ENCODE assay signal across 24 cellular contexts in genomic region chr1:59051007-59051406, GRCh38.
"Had no signal": no experiment of that assay in that cellular context is flagged by ENCODE, and none has a peak within 500 bp of the region (broad histone marks: within the 10 kb centered on the region; RNA-seq: fewer than 3 reads in every experiment).

No MANE protein-coding gene starts in this region.

- H3K36me3 Mint-ChIP-seq: stimulated activated effector memory CD8-positive, alpha-beta T cell treated with anti-CD3 and anti-CD28 coated beads, Interleukin-12 subunit alpha, Interleukin-12 subunit beta, amount 100 ng/mL, for 72 hours; type B pancreatic cell had no signal

- H3K4me3 Mint-ChIP-seq: stimulated activated effector memory CD8-positive, alpha-beta T cell treated with anti-CD3 and anti-CD28 coated beads, Interleukin-12 subunit alpha, Interleukin-12 subunit beta, amount 100 ng/mL, for 72 hours; stimulated activated memory B cell treated with anti-CD40 and anti-IgM and Interleukin-4, amounts not matched to agents 10 μg/mL and 1 μg/mL and 100 μg/mL, for 72 hours; stimulated activated naive B cell treated with anti-CD40 and anti-IgM and Interleukin-4, amounts not matched to agents 10 μg/mL and 1 μg/mL and 100 μg/mL, for 72 hours; stimulated activated naive CD8-positive, alpha-beta T cell treated with anti-CD3 and anti-CD28 coated beads, Interleukin-15, amount 100 ng/mL, for 72 hours; stimulated activated naive CD8-positive, alpha-beta T cell treated with anti-CD3 and anti-CD28 coated beads, Interleukin-15, Interleukin-2, amounts not matched to agents 100 ng/mL and 50 ng/mL, for 24 hours; type B pancreatic cell had no signal

- H3K9me3 Mint-ChIP-seq: stimulated activated effector memory CD8-positive, alpha-beta T cell treated with anti-CD3 and anti-CD28 coated beads, Interleukin-12 subunit alpha, Interleukin-12 subunit beta, amount 100 ng/mL, for 72 hours; stimulated activated memory B cell treated with anti-CD40 and anti-IgM and Interleukin-4, amounts not matched to agents 10 μg/mL and 1 μg/mL and 100 μg/mL, for 72 hours; stimulated activated naive B cell treated with anti-CD40 and anti-IgM and Interleukin-4, amounts not matched to agents 10 μg/mL and 1 μg/mL and 100 μg/mL, for 72 hours; stimulated activated naive CD8-positive, alpha-beta T cell treated with anti-CD3 and anti-CD28 coated beads, Interleukin-15, Interleukin-2, amounts not matched to agents 100 ng/mL and 50 ng/mL, for 24 hours had no signal

- DNase-seq: stimulated activated CD4-positive, alpha-beta T cell treated with anti-CD3 and anti-CD28 coated beads, Interleukin-2, amount 100 ng/mL, for 48 hours; stimulated activated CD4-positive, alpha-beta T cell treated with anti-CD3 and anti-CD28 coated beads, Interleukin-4, amount 100 ng/mL, for 1 hour; stimulated activated CD4-positive, alpha-beta T cell treated with anti-CD3 and anti-CD28 coated beads, Interleukin-4, amount 100 ng/mL, for 24 hours; stimulated activated CD4-positive, alpha-beta T cell treated with anti-CD3 and anti-CD28 coated beads, Interleukin-4, amount 100 ng/mL, for 4 hours; stimulated activated CD8-positive, alpha-beta memory T cell treated with anti-CD3 and anti-CD28 coated beads, Interleukin-4, amount 100 ng/mL, for 48 hours; stimulated activated naive B cell treated with anti-CD40 and anti-IgM and Interleukin-4, amounts not matched to agents 10 μg/mL and 1 μg/mL and 100 μg/mL, for 72 hours; stimulated activated naive CD4-positive, alpha-beta T cell; stimulated activated naive CD4-positive, alpha-beta T cell treated with Interleukin-2 at 50 U/mL for 16 hours; stimulated activated naive CD8-positive, alpha-beta T cell treated with anti-CD3 and anti-CD28 coated beads, Interleukin-15, amount 100 ng/mL, for 72 hours; stimulated activated naive CD8-positive, alpha-beta T cell treated with anti-CD3 and anti-CD28 coated beads, Interleukin-15, Interleukin-2, amounts not matched to agents 100 U/mL and 50 U/mL, for 24 hours; stomach; substantia nigra; testis; thyroid gland; tibial artery; transverse colon; trophoblast cell; upper lobe of left lung; upper lobe of right lung; uterus had no signal

- H3K27me3 Mint-ChIP-seq: stimulated activated memory B cell treated with anti-CD40 and anti-IgM and Interleukin-4, amounts not matched to agents 10 μg/mL and 1 μg/mL and 100 μg/mL, for 72 hours; stimulated activated naive B cell treated with anti-CD40 and anti-IgM and Interleukin-4, amounts not matched to agents 10 μg/mL and 1 μg/mL and 100 μg/mL, for 72 hours; stimulated activated naive CD8-positive, alpha-beta T cell treated with anti-CD3 and anti-CD28 coated beads, Interleukin-15, amount 100 ng/mL, for 72 hours; stimulated activated naive CD8-positive, alpha-beta T cell treated with anti-CD3 and anti-CD28 coated beads, Interleukin-15, Interleukin-2, amounts not matched to agents 100 ng/mL and 50 ng/mL, for 24 hours; type B pancreatic cell had no signal

- H3K27ac Mint-ChIP-seq: stimulated activated effector memory CD8-positive, alpha-beta T cell treated with anti-CD3 and anti-CD28 coated beads, Interleukin-12 subunit alpha, Interleukin-12 subunit beta, amount 100 ng/mL, for 72 hours; stimulated activated memory B cell treated with anti-CD40 and anti-IgM and Interleukin-4, amounts not matched to agents 10 μg/mL and 1 μg/mL and 100 μg/mL, for 72 hours; stimulated activated naive B cell treated with anti-CD40 and anti-IgM and Interleukin-4, amounts not matched to agents 10 μg/mL and 1 μg/mL and 100 μg/mL, for 72 hours; stimulated activated naive CD8-positive, alpha-beta T cell treated with anti-CD3 and anti-CD28 coated beads, Interleukin-15, amount 100 ng/mL, for 72 hours; stimulated activated naive CD8-positive, alpha-beta T cell treated with anti-CD3 and anti-CD28 coated beads, Interleukin-15, Interleukin-2, amounts not matched to agents 100 ng/mL and 50 ng/mL, for 24 hours; type B pancreatic cell had no signal

- ATAC-seq: stimulated activated effector memory CD8-positive, alpha-beta T cell treated with anti-CD3 and anti-CD28 coated beads, Interleukin-12 subunit alpha, Interleukin-12 subunit beta, amount 100 ng/mL, for 72 hours; stimulated activated memory B cell treated with anti-CD40 and anti-IgM and Interleukin-4, amounts not matched to agents 10 μg/mL and 1 μg/mL and 100 μg/mL, for 72 hours; stimulated activated naive B cell treated with anti-CD40 and anti-IgM and Interleukin-4, amounts not matched to agents 10 μg/mL and 1 μg/mL and 100 μg/mL, for 72 hours; stimulated activated naive CD8-positive, alpha-beta T cell treated with anti-CD3 and anti-CD28 coated beads, Interleukin-15, amount 100 ng/mL, for 72 hours; stimulated activated naive CD8-positive, alpha-beta T cell treated with anti-CD3 and anti-CD28 coated beads, Interleukin-15, Interleukin-2, amounts not matched to agents 100 U/mL and 50 U/mL, for 24 hours; upper lobe of right lung had no signal
